Comparison of ENCODE assay signal across 13 cellular contexts in the genomic region with DNA sequence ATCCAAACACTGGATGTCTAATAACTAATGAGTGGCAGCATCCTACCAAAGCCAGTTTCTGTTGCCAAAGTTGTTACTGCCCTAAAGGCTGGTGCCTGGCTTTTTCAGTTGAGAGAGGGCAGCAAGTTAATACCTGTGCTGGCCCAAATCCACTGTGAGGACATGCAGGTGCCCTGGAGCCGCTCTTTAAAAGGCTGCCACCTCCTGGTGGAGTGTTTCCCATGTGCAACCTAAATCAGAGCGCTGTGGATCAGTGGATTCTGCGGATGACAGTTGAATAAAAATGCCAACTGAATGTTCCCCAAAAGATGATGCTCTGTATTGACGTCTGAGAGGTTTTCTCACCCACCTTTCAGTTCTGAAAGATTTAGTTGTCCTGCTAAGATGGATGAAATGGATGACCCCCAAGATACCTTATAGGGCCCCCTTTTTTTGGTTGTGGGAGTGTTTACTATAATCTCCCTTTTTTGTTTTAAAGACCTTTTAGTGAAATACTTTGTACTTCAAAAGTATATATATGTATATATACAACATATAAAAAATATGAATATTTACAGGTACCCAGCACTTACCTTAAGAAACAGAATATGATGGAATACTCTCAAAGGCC.
DNase-seq lines count a peak whose midpoint lies in the region; ATAC-seq and TF ChIP-seq lines count a peak whose summit lies in the region.
"Had no signal": no experiment of that assay in that cellular context is flagged by ENCODE, and none has a peak within 500 bp of the region (broad histone marks: within the 10 kb centered on the region; RNA-seq: fewer than 3 reads in every experiment).

No MANE protein-coding gene starts in this region.

- H3K9me2 ChIP-seq in OCI-LY1 (ENCODE audit: low read depth, low read length): no peaks in the 10 kb centered on the region

- peaks cover 18% of the 10 kb centered on the region for H3K27me3 Mint-ChIP-seq in activated T-helper 2 cell treated with anti-CD3 and anti-CD28 coated beads, Interferon-gamma antibody, Interleukin-2, Interleukin-4, amounts not matched to agents 10 μg/mL and 5 μg/mL and 100 μg/mL, durations not matched to agents 14 hours and 24 hours and 36 hours (ENCODE audit: low read depth)
- H3K27me3 Mint-ChIP-seq in glutamatergic neuron (ENCODE audit: unreplicated experiment): peaks cover 4% of the 10 kb centered on the region

- H3K27ac ChIP-seq in OCI-LY1 (ENCODE audit: low read depth, low read length, poor library complexity, severe bottlenecking) (no peak overlapping the region), upper lobe of right lung (no peak overlapping the region)
- H3K27ac ChIP-seq: skin epidermis had no signal

- H4K20me1 ChIP-seq in OCI-LY1 (ENCODE audit: insufficient read depth, low read length): no peaks in the 10 kb centered on the region

- H3K36me3 Mint-ChIP-seq in activated T-helper 2 cell treated with anti-CD3 and anti-CD28 coated beads, Interferon-gamma antibody, Interleukin-2, Interleukin-4, amounts not matched to agents 10 μg/mL and 5 μg/mL and 100 μg/mL, durations not matched to agents 14 hours and 24 hours and 36 hours (ENCODE audit: low read depth): no peaks in the 10 kb centered on the region
- no peaks in the 10 kb centered on the region for H3K36me3 Mint-ChIP-seq in glutamatergic neuron (ENCODE audit: unreplicated experiment)
- H3K36me3 Mint-ChIP-seq: activated naive CD8-positive, alpha-beta T cell treated with anti-CD3 and anti-CD28 coated beads, Interleukin-2, amount 10 ng/mL, durations not matched to agents 7 days and 5 days; IgD-negative memory B cell had no signal

- H3K36me3 ChIP-seq in OCI-LY1 (ENCODE audit: insufficient read depth, low read length) (no peaks in the 10 kb centered on the region), upper lobe of right lung (no peaks in the 10 kb centered on the region)

- TF ChIP-seq CTCF in OCI-LY1 (IDR thresholded peaks at IDR 0.05; ENCODE audit: low read length) (peak; percentile 43; the same call in 1 of the 2 replicates), fibroblast of villous mesenchyme (IDR thresholded peaks at IDR 0.05; ENCODE audit: insufficient read depth, low read depth, low read length) (peak; percentile 39), upper lobe of right lung (IDR thresholded peaks at IDR 0.05) (peak; percentile 22), glutamatergic neuron (IDR thresholded peaks at IDR 0.05; ENCODE audit: partially characterized antibody, unreplicated experiment) (no peak)

- ATAC-seq in upper lobe of right lung: peak; percentile 67
- no peak for ATAC-seq in GM21737 (IDR thresholded peaks at IDR 0.05; ENCODE audit: unreplicated experiment)

- H3F3A ChIP-seq in OCI-LY1 (ENCODE audit: insufficient read depth, low read length): no peaks in the 10 kb centered on the region

- H3K27ac Mint-ChIP-seq in activated T-helper 2 cell treated with anti-CD3 and anti-CD28 coated beads, Interferon-gamma antibody, Interleukin-2, Interleukin-4, amounts not matched to agents 10 μg/mL and 5 μg/mL and 100 μg/mL, durations not matched to agents 14 hours and 24 hours and 36 hours: no peak overlapping the region
- H3K27ac Mint-ChIP-seq in glutamatergic neuron (ENCODE audit: unreplicated experiment): no peak overlapping the region
- H3K27ac Mint-ChIP-seq: activated naive CD8-positive, alpha-beta T cell treated with anti-CD3 and anti-CD28 coated beads, Interleukin-2, amount 10 ng/mL, durations not matched to agents 7 days and 5 days; IgD-negative memory B cell had no signal

- H3K9me3 ChIP-seq in OCI-LY1 (ENCODE audit: low read length) (no peaks in the 10 kb centered on the region), upper lobe of right lung (no peaks in the 10 kb centered on the region)

- no peaks in the 10 kb centered on the region for H3K4me1 Mint-ChIP-seq in activated T-helper 2 cell treated with anti-CD3 and anti-CD28 coated beads, Interferon-gamma antibody, Interleukin-2, Interleukin-4, amounts not matched to agents 10 μg/mL and 5 μg/mL and 100 μg/mL, durations not matched to agents 14 hours and 24 hours and 36 hours (ENCODE audit: low read depth)
- H3K4me1 Mint-ChIP-seq in glutamatergic neuron (ENCODE audit: low read depth, unreplicated experiment): peaks cover 12% of the 10 kb centered on the region
- H3K4me1 Mint-ChIP-seq: activated naive CD8-positive, alpha-beta T cell treated with anti-CD3 and anti-CD28 coated beads, Interleukin-2, amount 10 ng/mL, durations not matched to agents 7 days and 5 days; IgD-negative memory B cell had no signal

- H3K9ac ChIP-seq in OCI-LY1 (ENCODE audit: low read length): no peak overlapping the region

- H3K27me3 ChIP-seq in OCI-LY1 (ENCODE audit: insufficient read depth, low read length) (no peaks in the 10 kb centered on the region; the same call in 1 of the 2 replicates), upper lobe of right lung (peaks cover 5% of the 10 kb centered on the region)

- no peaks in the 10 kb centered on the region for H3K79me2 ChIP-seq in OCI-LY1 (ENCODE audit: insufficient read depth, low read length)

- H3K9me3 Mint-ChIP-seq in activated T-helper 2 cell treated with anti-CD3 and anti-CD28 coated beads, Interferon-gamma antibody, Interleukin-2, Interleukin-4, amounts not matched to agents 10 μg/mL and 5 μg/mL and 100 μg/mL, durations not matched to agents 14 hours and 24 hours and 36 hours: no peaks in the 10 kb centered on the region
- H3K9me3 Mint-ChIP-seq in glutamatergic neuron (ENCODE audit: unreplicated experiment): peaks cover 4% of the 10 kb centered on the region
- H3K9me3 Mint-ChIP-seq: activated naive CD8-positive, alpha-beta T cell treated with anti-CD3 and anti-CD28 coated beads, Interleukin-2, amount 10 ng/mL, durations not matched to agents 7 days and 5 days had no signal

- H3K4me2 ChIP-seq in OCI-LY1 (ENCODE audit: low read length): no peak overlapping the region

- no peak overlapping the region for H3K4me3 Mint-ChIP-seq in activated T-helper 2 cell treated with anti-CD3 and anti-CD28 coated beads, Interferon-gamma antibody, Interleukin-2, Interleukin-4, amounts not matched to agents 10 μg/mL and 5 μg/mL and 100 μg/mL, durations not matched to agents 14 hours and 24 hours and 36 hours (ENCODE audit: low read depth)
- no peak overlapping the region for H3K4me3 Mint-ChIP-seq in glutamatergic neuron (ENCODE audit: unreplicated experiment)
- H3K4me3 Mint-ChIP-seq: activated naive CD8-positive, alpha-beta T cell treated with anti-CD3 and anti-CD28 coated beads, Interleukin-2, amount 10 ng/mL, durations not matched to agents 7 days and 5 days; IgD-negative memory B cell had no signal

- H3K4me1 ChIP-seq in OCI-LY1 (ENCODE audit: insufficient read depth, low read length, severe bottlenecking): no peaks in the 10 kb centered on the region
- no peaks in the 10 kb centered on the region for H3K4me1 ChIP-seq in upper lobe of right lung

- intact Hi-C loops in upper lobe of right lung (cut with DNase I): no loop called here
- intact Hi-C loops in activated T-helper 2 cell treated with anti-CD3 and anti-CD28 coated beads, Interferon-gamma antibody, Interleukin-2, Interleukin-4, amounts not matched to agents 10 μg/mL and 5 μg/mL and 100 μg/mL, durations not matched to agents 14 hours and 24 hours and 36 hours (cut with micrococcal nuclease): no loop called here

- DNase-seq in stimulated activated CD4-positive, alpha-beta T cell treated with anti-CD3 and anti-CD28 coated beads, Interleukin-15, amount 100 ng/mL, for 24 hours: peak; percentile 16
- DNase-seq in stimulated activated CD4-positive, alpha-beta T cell treated with anti-CD3 and anti-CD28 coated beads, Interleukin-2, amount 100 ng/mL, for 48 hours: no peak
- DNase-seq in fibroblast of villous mesenchyme (ENCODE audit: low read depth): no peak
- DNase-seq in upper lobe of right lung: no peak
- DNase-seq in activated T-helper 2 cell treated with anti-CD3 and anti-CD28 coated beads, Interferon-gamma antibody, Interleukin-2, Interleukin-4, amounts not matched to agents 10 μg/mL and 5 μg/mL and 100 μg/mL, durations not matched to agents 14 hours and 24 hours and 36 hours (ENCODE audit: low spot score): no peak
- DNase-seq in glutamatergic neuron: no peak
- DNase-seq: activated CD4-positive, alpha-beta T cell treated with anti-CD3 and anti-CD28 coated beads for 1 hour; activated naive CD8-positive, alpha-beta T cell treated with anti-CD3 and anti-CD28 coated beads, Interleukin-2, amount 10 ng/mL, durations not matched to agents 7 days and 5 days; DMS153 had no signal

- no peak overlapping the region for H2AFZ ChIP-seq in OCI-LY1 (ENCODE audit: low read length)

- H3K4me3 ChIP-seq in OCI-LY1 (ENCODE audit: low read depth, low read length, poor library complexity, severe bottlenecking) (no peak overlapping the region), fibroblast of villous mesenchyme (ENCODE audit: low read depth, low read length) (no peak overlapping the region), upper lobe of right lung (no peak overlapping the region)
- H3K4me3 ChIP-seq: skin epidermis had no signal
